Comparison of ENCODE assay signal across 8 cellular contexts in genomic region chr11:62394825-62395538, GRCh38. TPM values are rescaled to one million over a fixed set of nuclear protein-coding genes. Genes with fewer than 3 reads are reported as not detected.
DNase-seq lines count a peak whose midpoint lies in the region; ATAC-seq, FAIRE-seq and TF ChIP-seq lines count a peak whose summit lies in the region.

No MANE protein-coding gene starts in this region.

- H3K9me3 Mint-ChIP-seq in T-helper 2 cell treated with Interferon-gamma antibody and Interleukin-4, amounts not matched to agents 5 μg/mL and 100 μg/mL, for 36 hours = no peaks in the 10 kb centered on the region

- H3K27me3 Mint-ChIP-seq in T-helper 2 cell treated with Interferon-gamma antibody and Interleukin-4, amounts not matched to agents 5 μg/mL and 100 μg/mL, for 36 hours (ENCODE audit: low read depth) = no peaks in the 10 kb centered on the region

- H3K9me3 ChIP-seq in iPS DF 6.9 (ENCODE audit: control insufficient read depth, insufficient read depth, low read length) = no peaks in the 10 kb centered on the region

- peaks cover 8% of the 10 kb centered on the region for H3K4me1 Mint-ChIP-seq in T-helper 2 cell treated with Interferon-gamma antibody and Interleukin-4, amounts not matched to agents 5 μg/mL and 100 μg/mL, for 36 hours (ENCODE audit: low read depth)

- peaks cover 2% of the 10 kb centered on the region for H3K36me3 Mint-ChIP-seq in T-helper 2 cell treated with Interferon-gamma antibody and Interleukin-4, amounts not matched to agents 5 μg/mL and 100 μg/mL, for 36 hours (ENCODE audit: low read depth)

- H3K4me1 ChIP-seq in iPS DF 6.9 (ENCODE audit: control insufficient read depth, insufficient read depth, low read length) = peaks cover 5% of the 10 kb centered on the region

- H3K27me3 ChIP-seq in bronchial epithelial cell (ENCODE audit: control insufficient read depth, insufficient read depth, low read length) (no peaks in the 10 kb centered on the region), iPS DF 6.9 (ENCODE audit: control insufficient read depth, insufficient read depth, low read length) (no peaks in the 10 kb centered on the region)

- peak in 2 of 3 donors; percentile 21 to 48 for DNase-seq in stimulated activated CD4-positive, alpha-beta T cell treated with anti-CD3 and anti-CD28 coated beads, Interleukin-12 subunit alpha, Interleukin-12 subunit beta, amount 100 ng/mL, for 48 hours (ENCODE audit: low read depth in 2 of 3, low spot score in 1 of 3)
- DNase-seq in stimulated activated CD4-positive, alpha-beta T cell treated with anti-CD3 and anti-CD28 coated beads, Interleukin-12 subunit alpha, Interleukin-12 subunit beta, amount 100 ng/mL, for 4 hours = no peak
- DNase-seq in NCI-H2029 (lab: John Stamatoyannopoulos, UW) (peak; percentile 79), bronchial epithelial cell (ENCODE audit: low read depth) (peak; percentile 83), iPS DF 6.9 (ENCODE audit: low read depth, low spot score) (peak; percentile 50), retina (peak; percentile 90)
- DNase-seq in T-helper 2 cell treated with Interferon-gamma antibody and Interleukin-4, amounts not matched to agents 5 μg/mL and 100 μg/mL, for 36 hours (ENCODE audit: low spot score) = peak; percentile 47

- FAIRE-seq in bronchial epithelial cell (lab: Jason Lieb, UNC) = no peak

- no CpG with 5 or more reads among the region's 14 CpGs for WGBS in iPS DF 6.9 (ENCODE audit: insufficient coverage, insufficient read length)

- no peak overlapping the region for H3K27ac ChIP-seq in iPS DF 6.9 (ENCODE audit: low read length)

- no peak overlapping the region for H3K4me3 Mint-ChIP-seq in T-helper 2 cell treated with Interferon-gamma antibody and Interleukin-4, amounts not matched to agents 5 μg/mL and 100 μg/mL, for 36 hours

- no peak overlapping the region for H3K27ac Mint-ChIP-seq in T-helper 2 cell treated with Interferon-gamma antibody and Interleukin-4, amounts not matched to agents 5 μg/mL and 100 μg/mL, for 36 hours

- TF ChIP-seq CTCF in bronchial epithelial cell (IDR thresholded peaks at IDR 0.05; ENCODE audit: insufficient read depth, low read length, severe bottlenecking) = peak; percentile 58

- ATAC-seq in GM19463 (IDR thresholded peaks at IDR 0.05; ENCODE audit: unreplicated experiment) = no peak

- H3K36me3 ChIP-seq in bronchial epithelial cell (ENCODE audit: control insufficient read depth, insufficient read depth, low read length) (no peaks in the 10 kb centered on the region), iPS DF 6.9 (ENCODE audit: control insufficient read depth, insufficient read depth, low read length) (no peaks in the 10 kb centered on the region)

- H3K4me3 ChIP-seq in bronchial epithelial cell (ENCODE audit: low read depth, low read length) = peak overlapping the region; percentile 22
- H3K4me3 ChIP-seq in iPS DF 6.9 (ENCODE audit: low read length) = no peak overlapping the region

RNA-seq across cellular contexts. Expression of gene SCGB1A1, which starts 23.9 kb away (rescaled TPM):
- not detected in 2 replicates for total RNA-seq in bronchial epithelial cell

RNA-seq across cellular contexts. Expression of gene ASRGL1, which starts 57.7 kb away (rescaled TPM):
- total RNA-seq in bronchial epithelial cell = 0.13 and 0.53 TPM in 2 replicates
